Comparison of ENCODE assay signal across 14 cellular contexts in genomic region chr6:26118999-26119398, GRCh38. TPM values are rescaled to one million over a fixed set of nuclear protein-coding genes. Genes with fewer than 3 reads are reported as not detected.
DNase-seq lines count a peak whose midpoint lies in the region; ATAC-seq and TF ChIP-seq lines count a peak whose summit lies in the region.
"Had no signal": no experiment of that assay in that cellular context is flagged by ENCODE, and none has a peak within 500 bp of the region (broad histone marks: within the 10 kb centered on the region; RNA-seq: fewer than 3 reads in every experiment).

No MANE protein-coding gene starts in this region.

- H3K9me3 ChIP-seq in A673 (ENCODE audit: low read depth, low read length, poor library complexity, severe bottlenecking): no peaks in the 10 kb centered on the region
- H3K9me3 ChIP-seq in IMR-90 (ENCODE audit: control insufficient read depth, insufficient read depth, low read length): no peaks in the 10 kb centered on the region
- H3K9me3 ChIP-seq in PC-3 (ENCODE audit: low read length): no peaks in the 10 kb centered on the region
- no peaks in the 10 kb centered on the region for H3K9me3 ChIP-seq in mesenchymal stem cell (ENCODE audit: control insufficient read depth, low read length)

- peak overlapping the region; percentile 72 for H2BK20ac ChIP-seq in IMR-90 (ENCODE audit: low read depth, low read length)

- peaks cover 14% of the 10 kb centered on the region for H3K36me3 Mint-ChIP-seq in activated naive CD4-positive, alpha-beta T cell treated with anti-CD3 and anti-CD28 coated beads, Interleukin-2, amount 10 ng/mL, durations not matched to agents 7 days and 5 days

- peaks cover 2% of the 10 kb centered on the region for H3K9me3 Mint-ChIP-seq in activated naive CD4-positive, alpha-beta T cell treated with anti-CD3 and anti-CD28 coated beads, Interleukin-2, amount 10 ng/mL, durations not matched to agents 7 days and 5 days

- peaks cover 19% of the 10 kb centered on the region for H3K79me2 ChIP-seq in PC-3 (ENCODE audit: low read length)

- DNase-seq in A673 (ENCODE audit: low spot score) (peak; percentile 85), IMR-90 (peak; percentile 74), PC-3 (peak; percentile 87), hippocampal formation (lab: John Stamatoyannopoulos, UW) (peak; percentile 10 to 56), mesenchymal stem cell (no peak)
- DNase-seq in activated naive CD4-positive, alpha-beta T cell treated with anti-CD3 and anti-CD28 coated beads, Interleukin-2, amount 10 ng/mL, durations not matched to agents 7 days and 5 days: no peak
- DNase-seq: activated CD4-positive, alpha-beta T cell treated with anti-CD3 and anti-CD28 coated beads, Interleukin-2, amount 10 ng/mL, durations not matched to agents 7 days and 5 days; activated naive CD8-positive, alpha-beta T cell treated with anti-CD3 and anti-CD28 coated beads for 36 hours; effector memory CD4-positive, alpha-beta T cell; naive thymus-derived CD4-positive, alpha-beta T cell; NCI-H1694 treated with DMSO at 0.1 percent for 48 hours; SIG-M5 had no signal

- CTCF ChIA-PET in A673 (lab: Charles Lee): no interaction called here
- CTCF ChIA-PET in IMR-90 (lab: Yijun Ruan, JAX): no interaction called here
- CTCF ChIA-PET in PC-3 (lab: Charles Lee): no interaction called here
- CTCF ChIA-PET in activated naive CD4-positive, alpha-beta T cell treated with anti-CD3 and anti-CD28 coated beads, Interleukin-2, amount 10 ng/mL, durations not matched to agents 7 days and 5 days (lab: Charles Lee): interaction anchor here (1.9 kb wide), 1 partner anchor 11 kb away, joined by 5 read pairs; a partner anchor contains a TSS

- no peak overlapping the region for H4K8ac ChIP-seq in IMR-90 (ENCODE audit: low read depth in 2 of 2, low read length in 2 of 2)
- no peak overlapping the region for H4K8ac ChIP-seq in mesenchymal stem cell (ENCODE audit: low read length)

- H3K4ac ChIP-seq in IMR-90 (ENCODE audit: low read depth, low read length) (0 out of 2 replicates have a peak overlapping the region, but pooled peaks have one; percentile 43), mesenchymal stem cell (ENCODE audit: low read depth in 1 of 2, low read length in 2 of 2) (no peak overlapping the region)

- no TSS peak for BruUV-seq in A673 (replicated peaks; lab: Mats Ljungman, UMichigan)
- BruUV-seq in IMR-90 (replicated peaks; lab: Mats Ljungman, UMichigan): no TSS peak
- BruUV-seq in PC-3 (replicated peaks; lab: Mats Ljungman, UMichigan): no TSS peak

- WGBS in IMR-90 (ENCODE audit: extremely low coverage in 2 of 2, insufficient read length in 1 of 2), 2 experiments: no CpG with 5 or more reads among the region's 7 CpGs
- WGBS in mesenchymal stem cell: 89% methylated on average over 3 of the region's 7 CpGs

- H3K14ac ChIP-seq in IMR-90 (replicated peaks; ENCODE audit: low read depth, low read length): 0 out of 2 replicates have a peak overlapping the region, but pooled peaks have one; percentile 36
- H3K14ac ChIP-seq in mesenchymal stem cell (ENCODE audit: low read length in 2 of 2): no peak overlapping the region

- H2AK5ac ChIP-seq in IMR-90 (ENCODE audit: low read depth, low read length) (no peak overlapping the region), mesenchymal stem cell (ENCODE audit: low read length, severe bottlenecking) (no peak overlapping the region)

- H4K91ac ChIP-seq in IMR-90 (ENCODE audit: insufficient read depth, low read depth, low read length) (no peak overlapping the region; the same call in 1 of the 2 replicates), mesenchymal stem cell (ENCODE audit: low read length) (no peak overlapping the region)

- no peak for ATAC-seq in IMR-90 (ENCODE audit: low read depth)
- ATAC-seq in PC-3: peak; percentile 19
- ATAC-seq in HG02870 (IDR thresholded peaks at IDR 0.05; ENCODE audit: unreplicated experiment): no peak
- no peak for ATAC-seq in GM21423 (IDR thresholded peaks at IDR 0.05; ENCODE audit: unreplicated experiment)
- ATAC-seq: naive thymus-derived CD4-positive, alpha-beta T cell had no signal

- TF ChIP-seq CTCF in A673 (conservative IDR thresholded peaks at IDR 0.05; ENCODE audit: low read depth, low read length) (no peak), IMR-90 (conservative IDR thresholded peaks at IDR 0.05; ENCODE audit: low read depth, low read length) (no peak), PC-3 (conservative IDR thresholded peaks at IDR 0.05; ENCODE audit: low read depth, low read length) (no peak)

- H2BK15ac ChIP-seq in IMR-90 (ENCODE audit: low read depth, low read length) (peak overlapping the region; percentile 29; the same call in 1 of the 3 replicates), mesenchymal stem cell (ENCODE audit: low read depth, poor library complexity, severe bottlenecking) (no peak overlapping the region)

- intact Hi-C loops in A673 (cut with micrococcal nuclease; ENCODE audit: unreplicated experiment) (no loop called here), IMR-90 (cut with micrococcal nuclease) (no loop called here), PC-3 (cut with micrococcal nuclease) (no loop called here)

- H3K4me1 Mint-ChIP-seq in activated naive CD4-positive, alpha-beta T cell treated with anti-CD3 and anti-CD28 coated beads, Interleukin-2, amount 10 ng/mL, durations not matched to agents 7 days and 5 days: peaks cover 37% of the 10 kb centered on the region

- peaks cover 5% of the 10 kb centered on the region for H3F3A ChIP-seq in PC-3 (ENCODE audit: low read length, unreplicated experiment)

- H3K27ac ChIP-seq in A673 (ENCODE audit: low read depth, low read length, poor library complexity, severe bottlenecking) (peak overlapping the region; percentile 69), IMR-90 (ENCODE audit: insufficient read depth, low read length) (no peak overlapping the region), PC-3 (ENCODE audit: low read length) (peak overlapping the region; percentile 83), mesenchymal stem cell (ENCODE audit: low read length, poor library complexity, severe bottlenecking) (no peak overlapping the region)

- H3K23ac ChIP-seq in IMR-90 (ENCODE audit: low read depth, low read length) (no peak overlapping the region), mesenchymal stem cell (ENCODE audit: low read length in 2 of 2) (no peak overlapping the region)

- dilution Hi-C loops in IMR-90 (cut with HindIII; ENCODE audit: low sequenced_read_pairs, unreplicated experiment): no loop called here

- no peak overlapping the region for H2BK12ac ChIP-seq in mesenchymal stem cell (ENCODE audit: low read length in 2 of 2)

- H3K56ac ChIP-seq in IMR-90 (ENCODE audit: extremely low read depth, insufficient read depth, low read length): no peak overlapping the region

- TF ChIP-seq RAD21 in IMR-90 (IDR thresholded peaks at IDR 0.05; ENCODE audit: low read length): no peak

- H3K4me2 ChIP-seq in IMR-90 (ENCODE audit: low read depth, low read length) (no peak overlapping the region), PC-3 (ENCODE audit: low read length) (peak overlapping the region; percentile 79), mesenchymal stem cell (ENCODE audit: low read length, poor library complexity, severe bottlenecking) (no peak overlapping the region)

- H3K4me1 ChIP-seq in A673 (ENCODE audit: insufficient read depth, low read length, poor library complexity, severe bottlenecking) (peaks cover 16% of the 10 kb centered on the region), IMR-90 (ENCODE audit: control insufficient read depth, insufficient read depth, low read length) (peaks cover 5% of the 10 kb centered on the region), PC-3 (ENCODE audit: insufficient read depth, low read length) (peaks cover 38% of the 10 kb centered on the region), mesenchymal stem cell (ENCODE audit: control insufficient read depth, insufficient read depth, low read depth, low read length) (peaks cover 5% of the 10 kb centered on the region)

- H3K9me1 ChIP-seq in IMR-90 (ENCODE audit: insufficient read depth, low read length): no peaks in the 10 kb centered on the region

- H3K4me3 ChIP-seq in A673 (ENCODE audit: low read depth, low read length, poor library complexity, severe bottlenecking): no peak overlapping the region
- no peak overlapping the region for H3K4me3 ChIP-seq in IMR-90 (ENCODE audit: insufficient read depth, low read depth, low read length)
- H3K4me3 ChIP-seq in PC-3 (ENCODE audit: low read length): peak overlapping the region; percentile 44
- no peak overlapping the region for H3K4me3 ChIP-seq in mesenchymal stem cell (ENCODE audit: insufficient read depth in 1 of 2, low read depth in 1 of 2, low read length in 2 of 2)

- no peak overlapping the region for H3K27ac Mint-ChIP-seq in activated naive CD4-positive, alpha-beta T cell treated with anti-CD3 and anti-CD28 coated beads, Interleukin-2, amount 10 ng/mL, durations not matched to agents 7 days and 5 days
- H3K27ac Mint-ChIP-seq: activated CD4-positive, alpha-beta T cell treated with anti-CD3 and anti-CD28 coated beads, Interleukin-2, amount 10 ng/mL, durations not matched to agents 7 days and 5 days; activated naive CD8-positive, alpha-beta T cell treated with anti-CD3 and anti-CD28 coated beads for 36 hours; naive thymus-derived CD4-positive, alpha-beta T cell had no signal

- peak overlapping the region; percentile 80 for H2BK120ac ChIP-seq in IMR-90 (ENCODE audit: low read depth, low read length)
- H2BK120ac ChIP-seq in mesenchymal stem cell (ENCODE audit: low read depth, low read length): no peak overlapping the region

- H3K4me3 Mint-ChIP-seq in activated naive CD4-positive, alpha-beta T cell treated with anti-CD3 and anti-CD28 coated beads, Interleukin-2, amount 10 ng/mL, durations not matched to agents 7 days and 5 days: no peak overlapping the region
- H3K4me3 Mint-ChIP-seq: activated CD4-positive, alpha-beta T cell treated with anti-CD3 and anti-CD28 coated beads, Interleukin-2, amount 10 ng/mL, durations not matched to agents 7 days and 5 days; activated naive CD8-positive, alpha-beta T cell treated with anti-CD3 and anti-CD28 coated beads for 36 hours; naive thymus-derived CD4-positive, alpha-beta T cell had no signal

- no peak overlapping the region for H3K9ac ChIP-seq in IMR-90 (ENCODE audit: low read depth, low read length)
- H3K9ac ChIP-seq in PC-3 (ENCODE audit: low read length): peak overlapping the region; percentile 64
- no peak overlapping the region for H3K9ac ChIP-seq in mesenchymal stem cell (ENCODE audit: low read length)

- H3K36me3 ChIP-seq in A673 (ENCODE audit: insufficient read depth, low read length, poor library complexity, severe bottlenecking) (no peaks in the 10 kb centered on the region), IMR-90 (ENCODE audit: control insufficient read depth, insufficient read depth, low read length) (no peaks in the 10 kb centered on the region), PC-3 (ENCODE audit: low read depth, low read length) (peaks cover 3% of the 10 kb centered on the region; the same call in 1 of the 2 replicates), mesenchymal stem cell (ENCODE audit: control insufficient read depth in 1 of 2, insufficient read depth in 2 of 2, low read depth in 1 of 2, low read length in 2 of 2) (no peaks in the 10 kb centered on the region)

- H3K9me2 ChIP-seq in PC-3 (replicated peaks; ENCODE audit: low read length): no peaks in the 10 kb centered on the region

- no peaks in the 10 kb centered on the region for H3K27me3 ChIP-seq in A673 (replicated peaks; ENCODE audit: insufficient read depth, low read depth, low read length, poor library complexity)
- no peaks in the 10 kb centered on the region for H3K27me3 ChIP-seq in IMR-90 (ENCODE audit: control insufficient read depth, insufficient read depth, low read length)
- H3K27me3 ChIP-seq in PC-3 (ENCODE audit: low read length): no peaks in the 10 kb centered on the region
- H3K27me3 ChIP-seq in mesenchymal stem cell (ENCODE audit: control insufficient read depth in 1 of 2, insufficient read depth in 1 of 2, low read length in 2 of 2): no peaks in the 10 kb centered on the region

- no peak overlapping the region for H4K5ac ChIP-seq in IMR-90 (ENCODE audit: low read depth, low read length)

- H2AFZ ChIP-seq in IMR-90 (replicated peaks; ENCODE audit: low read length, poor library complexity) (peak overlapping the region; percentile 73), PC-3 (ENCODE audit: low read length) (peak overlapping the region; percentile 52; the same call in 1 of the 2 replicates), mesenchymal stem cell (ENCODE audit: low read depth, low read length) (no peak overlapping the region)

- H3K27me3 Mint-ChIP-seq in activated naive CD4-positive, alpha-beta T cell treated with anti-CD3 and anti-CD28 coated beads, Interleukin-2, amount 10 ng/mL, durations not matched to agents 7 days and 5 days: no peaks in the 10 kb centered on the region

- no peak overlapping the region for H3K18ac ChIP-seq in IMR-90 (ENCODE audit: low read depth, low read length)
- no peak overlapping the region for H3K18ac ChIP-seq in mesenchymal stem cell (ENCODE audit: low read depth in 1 of 2, low read length in 2 of 2)

- in situ Hi-C loops in IMR-90 (cut with MboI; ENCODE audit: low sequenced_read_pairs): no loop called here

- TF ChIP-seq POLR2A in IMR-90 (IDR thresholded peaks at IDR 0.05; ENCODE audit: low read depth, low read length): no peak

- POLR2A ChIA-PET in A673 (lab: Charles Lee; ENCODE audit: low non-redundant PET) (no interaction called here), IMR-90 (lab: Charles Lee; ENCODE audit: unreplicated experiment) (no interaction called here), PC-3 (lab: Charles Lee; ENCODE audit: unreplicated experiment) (interaction anchor here (0.6 to 0.7 kb wide), 5 partner anchors 15 to 1774 kb away, joined by 3 to 4 read pairs (median 3); a partner anchor contains a TSS)

- H3K79me1 ChIP-seq in IMR-90 (ENCODE audit: low read depth in 1 of 2, low read length in 2 of 2): 0 out of 4 replicates have a peak, but pooled peaks cover 0 to 3% of the 10 kb centered on the region in 2 experiments
- peaks cover 2% of the 10 kb centered on the region for H3K79me1 ChIP-seq in mesenchymal stem cell (replicated peaks; ENCODE audit: low read length, poor library complexity, severe bottlenecking)

- no peak overlapping the region for H2BK5ac ChIP-seq in IMR-90 (ENCODE audit: low read depth, low read length, poor library complexity, severe bottlenecking)
- no peak overlapping the region for H2BK5ac ChIP-seq in mesenchymal stem cell (ENCODE audit: low read depth, low read length, poor library complexity, severe bottlenecking)

- no peak overlapping the region for H2AK9ac ChIP-seq in IMR-90 (replicated peaks; ENCODE audit: low read depth, low read length, poor library complexity)

- peaks cover under 1% of the 10 kb centered on the region for H4K20me1 ChIP-seq in IMR-90 (ENCODE audit: insufficient read depth, low read length)
- H4K20me1 ChIP-seq in PC-3 (ENCODE audit: low read length): no peaks in the 10 kb centered on the region

RNA-seq across cellular contexts. Expression of gene HFE, which starts 31.8 kb away (rescaled TPM):
- 7.8 and 11.5 TPM in 2 replicates for total RNA-seq in A673 (2021)
- total RNA-seq in IMR-90 (2012; rRNA removed): 13.6 and 14.9 TPM in 2 replicates
- polyA plus RNA-seq in IMR-90 (2012; rRNA removed): 11.7 and 15.7 TPM in 2 replicates
- 9.0 and 14.0 TPM in 2 replicates for polyA plus RNA-seq in IMR-90 (2012; cell fraction: cytosol; rRNA removed)
- polyA plus RNA-seq in IMR-90 (2012; cell fraction: nucleus; rRNA removed; ENCODE audit: low replicate concordance): 8.4 and 16.6 TPM in 2 replicates
- total RNA-seq in PC-3 (2014; rRNA removed): not detected in 2 replicates
- 10.1 TPM for polyA plus RNA-seq in mesenchymal stem cell (2013, experiment 1 of 2)
- 9.2 TPM for polyA plus RNA-seq in mesenchymal stem cell (2013, experiment 2 of 2)

Comparison
In these comparisons a context has a peak if more than half of its experiments do, and no peak if none do; other contexts are left out.
1. DNase-seq: peak in A673 (single experiment), IMR-90 (single experiment), PC-3 (single experiment) and hippocampal formation (2 of 2); none in activated naive CD4-positive, alpha-beta T cell treated with anti-CD3 and anti-CD28 coated beads, Interleukin-2, amount 10 ng/mL, durations not matched to agents 7 days and 5 days (single experiment) and mesenchymal stem cell (single experiment).
2. H3K27ac ChIP-seq: peak in A673 (single experiment) and PC-3 (single experiment); none in IMR-90 (single experiment) and mesenchymal stem cell (single experiment).